Comparison of ENCODE assay signal across 8 cellular contexts in the genomic region with DNA sequence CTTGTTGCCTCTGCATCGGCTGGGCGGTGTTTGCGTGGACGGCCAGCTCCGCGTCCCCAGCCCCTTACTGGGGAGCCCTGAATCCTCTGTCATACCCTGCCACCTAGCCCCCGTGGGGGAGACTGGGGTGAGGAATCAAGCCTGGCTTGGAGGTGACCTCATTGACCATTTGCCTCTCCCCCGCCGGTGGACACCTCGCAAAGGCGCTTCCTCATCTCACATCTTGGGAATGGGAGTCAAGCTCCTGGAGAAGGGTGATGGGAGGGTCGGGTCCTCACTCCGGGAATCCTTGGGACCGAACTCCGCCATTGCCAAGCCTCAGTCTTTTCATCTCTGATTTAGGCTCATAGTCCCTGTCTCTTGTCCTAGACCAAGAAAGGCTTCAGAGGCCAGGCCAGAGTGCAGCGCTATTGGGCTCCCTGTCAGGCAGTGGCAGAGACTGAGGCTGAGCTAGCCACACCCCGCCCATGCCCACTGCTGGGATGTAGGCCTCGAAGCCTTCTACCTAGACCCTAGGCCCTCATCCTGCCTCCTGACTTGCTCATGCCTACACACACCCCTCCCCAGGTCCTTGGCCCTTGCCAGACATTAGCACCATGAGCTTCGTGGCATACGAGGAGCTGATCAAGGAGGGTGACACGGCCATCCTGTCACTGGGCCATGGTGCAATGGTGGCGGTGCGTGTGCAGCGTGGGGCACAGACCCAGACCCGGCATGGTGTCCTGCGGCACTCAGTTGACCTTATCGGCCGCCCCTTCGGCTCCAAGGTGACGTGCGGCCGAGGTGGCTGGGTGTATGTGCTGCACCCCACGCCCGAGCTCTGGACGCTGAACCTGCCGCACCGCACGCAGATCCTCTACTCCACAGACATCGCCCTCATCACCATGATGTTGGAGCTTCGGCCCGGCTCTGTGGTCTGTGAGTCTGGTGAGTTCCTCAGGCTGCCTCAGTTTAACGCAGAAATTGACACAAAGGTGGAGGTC. TPM values are rescaled to one million over a fixed set of nuclear protein-coding genes. Genes with fewer than 3 reads are reported as not detected.
DNase-seq lines count a peak whose midpoint lies in the region; ATAC-seq and TF ChIP-seq lines count a peak whose summit lies in the region.

No MANE protein-coding gene starts in this region.

- no peaks in the 10 kb centered on the region for H3K27me3 Mint-ChIP-seq in CD4-positive, alpha-beta T cell
- peaks cover 3% of the 10 kb centered on the region for H3K27me3 Mint-ChIP-seq in neural crest cell (ENCODE audit: low read depth)

- CTCF ChIA-PET in CD4-positive, alpha-beta T cell (lab: Charles Lee): interaction anchor here (1.8 kb wide), 1 partner anchor 11 kb away, joined by 7 read pairs; no protein-coding TSS in a partner anchor

- POLR2A ChIA-PET in CD4-positive, alpha-beta T cell (lab: Charles Lee): interaction anchor here (1.4 to 2.5 kb wide), 4 partner anchors 8 to 32 kb away, joined by 3 to 17 read pairs (median 6); a partner anchor contains a TSS

- H3K9me3 Mint-ChIP-seq in CD4-positive, alpha-beta T cell: no peaks in the 10 kb centered on the region
- no peaks in the 10 kb centered on the region for H3K9me3 Mint-ChIP-seq in neural crest cell

- peak overlapping the region; percentile 79 for H3K4me3 ChIP-seq in MG63
- peak overlapping the region; percentile 91 for H3K4me3 ChIP-seq in effector memory CD4-positive, alpha-beta T cell (ENCODE audit: insufficient read depth, low read depth, low read length, poor library complexity, severe bottlenecking)

- no peaks in the 10 kb centered on the region for H3K27me3 ChIP-seq in CD4-positive, alpha-beta T cell (ENCODE audit: control insufficient read depth, insufficient read depth, low read length)
- H3K27me3 ChIP-seq in MG63: no peaks in the 10 kb centered on the region
- no peaks in the 10 kb centered on the region for H3K27me3 ChIP-seq in effector memory CD4-positive, alpha-beta T cell (replicated peaks; ENCODE audit: control insufficient read depth, insufficient read depth, low read length, poor library complexity, severe bottlenecking)

- H3K4me1 Mint-ChIP-seq in CD4-positive, alpha-beta T cell (ENCODE audit: low read depth): peaks cover 36% of the 10 kb centered on the region
- peaks cover 28% of the 10 kb centered on the region for H3K4me1 Mint-ChIP-seq in neural crest cell

- H3K27ac ChIP-seq in CD4-positive, alpha-beta T cell (ENCODE audit: low read depth, low read length): peak overlapping the region; percentile 61
- peak overlapping the region; percentile 75 for H3K27ac ChIP-seq in effector memory CD4-positive, alpha-beta T cell (ENCODE audit: insufficient read depth, low read length, poor library complexity, severe bottlenecking)

- peaks cover 8% of the 10 kb centered on the region for H3K36me3 Mint-ChIP-seq in CD4-positive, alpha-beta T cell (ENCODE audit: low read depth)
- H3K36me3 Mint-ChIP-seq in neural crest cell (ENCODE audit: low read depth): no peaks in the 10 kb centered on the region

- H3K36me3 ChIP-seq in MG63: peaks cover 7% of the 10 kb centered on the region
- H3K36me3 ChIP-seq in effector memory CD4-positive, alpha-beta T cell (ENCODE audit: control insufficient read depth, insufficient read depth, low read length): peaks cover 16% of the 10 kb centered on the region

- peak overlapping the region; percentile 96 for H3K4me3 Mint-ChIP-seq in CD4-positive, alpha-beta T cell
- H3K4me3 Mint-ChIP-seq in neural crest cell: peak overlapping the region; percentile 93

- intact Hi-C loops in CD4-positive, alpha-beta T cell (cut with DNase I, micrococcal nuclease): loop anchor here (1.0 to 5.0 kb wide), 4 partner anchors 33 to 145 kb away; a partner anchor contains a TSS

- H3K4me1 ChIP-seq in effector memory CD4-positive, alpha-beta T cell (ENCODE audit: control insufficient read depth, insufficient read depth, low read length, poor library complexity, severe bottlenecking): peaks cover 23% of the 10 kb centered on the region

- no peak for ATAC-seq in CD4-positive, alpha-beta T cell (ENCODE audit: poor library complexity)
- no peak for ATAC-seq in HG02885 (IDR thresholded peaks at IDR 0.05; ENCODE audit: poor library complexity, unreplicated experiment)

- TF ChIP-seq CTCF in CD4-positive, alpha-beta T cell (IDR thresholded peaks at IDR 0.05): no peak
- TF ChIP-seq CTCF in neural crest cell (conservative IDR thresholded peaks at IDR 0.05): no peak

- DNase-seq in CD4-positive, alpha-beta T cell: no peak
- DNase-seq in MG63: no peak
- DNase-seq in effector memory CD4-positive, alpha-beta T cell: no peak
- no peak for DNase-seq in neural crest cell (ENCODE audit: low read depth, low spot score)
- DNase-seq in foreskin melanocyte: no peak
- DNase-seq in stimulated activated naive CD4-positive, alpha-beta T cell treated with Interleukin-2 at 50 U/mL for 16 hours (lab: John Stamatoyannopoulos, UW): no peak
- DNase-seq in kidney glomerular epithelial cell (lab: John Stamatoyannopoulos, UW): no peak

- peak overlapping the region; percentile 92 for H3K27ac Mint-ChIP-seq in CD4-positive, alpha-beta T cell
- H3K27ac Mint-ChIP-seq in neural crest cell (ENCODE audit: unreplicated experiment): peak overlapping the region; percentile 91

- no peaks in the 10 kb centered on the region for H3K9me3 ChIP-seq in CD4-positive, alpha-beta T cell (ENCODE audit: control insufficient read depth, low read length)
- no peaks in the 10 kb centered on the region for H3K9me3 ChIP-seq in MG63
- H3K9me3 ChIP-seq in effector memory CD4-positive, alpha-beta T cell (ENCODE audit: control insufficient read depth, low read length): no peaks in the 10 kb centered on the region

RNA-seq across cellular contexts. Expression of a gene that starts 0.7 kb away (rescaled TPM):
- 1 to 10 TPM; 9.2 to 9.8 TPM for total RNA-seq in CD4-positive, alpha-beta T cell
- total RNA-seq in MG63 (2014; rRNA removed; shearing (Covaris generic); ENCODE audit: low replicate concordance): 29.0 and 43.2 TPM in 2 replicates
- total RNA-seq in neural crest cell: 10.9 and 12.5 TPM in 2 replicates

RNA-seq across cellular contexts. Expression of a gene that starts 7.0 kb away (rescaled TPM):
- total RNA-seq in CD4-positive, alpha-beta T cell: 1 to 10 TPM; 5.8 to 6.6 TPM
- 34.9 and 45.2 TPM in 2 replicates for total RNA-seq in MG63 (2014; rRNA removed; shearing (Covaris generic); ENCODE audit: low replicate concordance)
- 961 and 996 TPM in 2 replicates for total RNA-seq in neural crest cell

RNA-seq across cellular contexts. Expression of a gene that starts 32.8 kb away (rescaled TPM):
- total RNA-seq in CD4-positive, alpha-beta T cell: 10 to 100 TPM; 39.4 to 40.3 TPM
- total RNA-seq in MG63 (2014; rRNA removed; shearing (Covaris generic); ENCODE audit: low replicate concordance): 5.4 and 8.2 TPM in 2 replicates
- 32.1 and 33.5 TPM in 2 replicates for total RNA-seq in neural crest cell

RNA-seq across cellular contexts. Expression of a gene that starts 33.1 kb away (rescaled TPM):
- 10 to 100 TPM in 1 of 2 experiments, 1 to 10 TPM in 1; 9.1 to 10.7 TPM for total RNA-seq in CD4-positive, alpha-beta T cell
- total RNA-seq in MG63 (2014; rRNA removed; shearing (Covaris generic); ENCODE audit: low replicate concordance): 18.4 and 38.9 TPM in 2 replicates
- total RNA-seq in neural crest cell: 33.7 and 37.2 TPM in 2 replicates

Comparison
In these comparisons a context has a peak if more than half of its experiments do, and no peak if none do; other contexts are left out.
1. RNA of a gene that starts 7.0 kb away (total RNA-seq): 961 to 996 TPM in neural crest cell; 34.9 to 45.2 TPM in MG63 and 5.8 to 6.6 TPM in CD4-positive, alpha-beta T cell; every median in the first group is over 10 times any median in the second.